Comparison of ENCODE assay signal across 9 cellular contexts in genomic region chr2:130336877-130337734, GRCh38. TPM values are rescaled to one million over a fixed set of nuclear protein-coding genes. Genes with fewer than 3 reads are reported as not detected.
DNase-seq lines count a peak whose midpoint lies in the region; ATAC-seq and TF ChIP-seq lines count a peak whose summit lies in the region.
"Had no signal": no experiment of that assay in that cellular context is flagged by ENCODE, and none has a peak within 500 bp of the region (broad histone marks: within the 10 kb centered on the region; RNA-seq: fewer than 3 reads in every experiment).

No MANE protein-coding gene starts in this region.

- peaks cover 40% of the 10 kb centered on the region for H3K36me3 Mint-ChIP-seq in Calu3 (ENCODE audit: insufficient read depth, unreplicated experiment)
- peaks cover 2% of the 10 kb centered on the region for H3K36me3 Mint-ChIP-seq in IgD-negative memory B cell
- H3K36me3 Mint-ChIP-seq in brain: peaks cover 19% of the 10 kb centered on the region
- peaks cover 33% of the 10 kb centered on the region for H3K36me3 Mint-ChIP-seq in stimulated activated memory B cell treated with anti-CD40 and anti-IgM and Interleukin-4, amounts not matched to agents 10 μg/mL and 1 μg/mL and 100 μg/mL, for 72 hours

- no peaks in the 10 kb centered on the region for H4K20me1 ChIP-seq in SU-DHL-6 (ENCODE audit: low read depth, low read length)
- no peaks in the 10 kb centered on the region for H4K20me1 ChIP-seq in OCI-LY7 (ENCODE audit: insufficient read depth, low read length)

- no peak overlapping the region for H2AFZ ChIP-seq in SU-DHL-6 (ENCODE audit: low read depth, low read length, severe bottlenecking)
- H2AFZ ChIP-seq in OCI-LY7 (ENCODE audit: low read length): no peak overlapping the region

- DNase-seq in Calu3 (peak; percentile 81), hypothalamus (lab: John Stamatoyannopoulos, UW) (peak in 35 of 51 donors; percentile 4 to 75 (median 43)), retinal pigment epithelial cell (ENCODE audit: low read depth) (peak; percentile 48), OCI-LY7 (ENCODE audit: low spot score) (no peak)

- H3K4me1 Mint-ChIP-seq in Calu3 (ENCODE audit: low read depth, unreplicated experiment) (peaks cover 17% of the 10 kb centered on the region), IgD-negative memory B cell (peaks cover 15 to 20% (median 17%) of the 10 kb centered on the region in 3 donors), brain (peaks cover 60% of the 10 kb centered on the region)
- H3K4me1 Mint-ChIP-seq in stimulated activated memory B cell treated with anti-CD40 and anti-IgM and Interleukin-4, amounts not matched to agents 10 μg/mL and 1 μg/mL and 100 μg/mL, for 72 hours: peaks cover 26% of the 10 kb centered on the region

- H3K9me2 ChIP-seq in SU-DHL-6 (replicated peaks; ENCODE audit: insufficient read depth, low read length): no peaks in the 10 kb centered on the region
- no peaks in the 10 kb centered on the region for H3K9me2 ChIP-seq in OCI-LY7 (ENCODE audit: insufficient read depth, low read length)

- ATAC-seq in stimulated activated memory B cell treated with anti-CD40 and anti-IgM and Interleukin-4, amounts not matched to agents 10 μg/mL and 1 μg/mL and 100 μg/mL, for 72 hours: no peak

- no peaks in the 10 kb centered on the region for H3K36me3 ChIP-seq in SU-DHL-6 (ENCODE audit: low read length)
- H3K36me3 ChIP-seq in OCI-LY7 (ENCODE audit: insufficient read depth, low read length): peaks cover 42% of the 10 kb centered on the region

- H3K4me3 Mint-ChIP-seq in Calu3 (ENCODE audit: low read depth, unreplicated experiment) (peak overlapping the region; percentile 67), IgD-negative memory B cell (peak overlapping the region in 3 of 4 donors; percentile 33 to 64 (median 48)), brain (peak overlapping the region; percentile 71 to 87 (median 82))
- no peak overlapping the region for H3K4me3 Mint-ChIP-seq in stimulated activated memory B cell treated with anti-CD40 and anti-IgM and Interleukin-4, amounts not matched to agents 10 μg/mL and 1 μg/mL and 100 μg/mL, for 72 hours

- H3K79me2 ChIP-seq in SU-DHL-6 (ENCODE audit: insufficient read depth, low read length): no peaks in the 10 kb centered on the region
- peaks cover 5% of the 10 kb centered on the region; the same call in 1 of the 2 replicates for H3K79me2 ChIP-seq in OCI-LY7 (ENCODE audit: insufficient read depth, low read depth, low read length)

- no peak overlapping the region for H3K27ac ChIP-seq in SU-DHL-6 (ENCODE audit: low read depth, low read length)
- no peak overlapping the region for H3K27ac ChIP-seq in OCI-LY7 (ENCODE audit: low read depth, low read length, poor library complexity, severe bottlenecking)
- H3K27ac ChIP-seq: KMS-11 had no signal

- no peak overlapping the region for H3K9ac ChIP-seq in SU-DHL-6 (ENCODE audit: low read length)
- H3K9ac ChIP-seq: KMS-11 had no signal

- H3F3A ChIP-seq in SU-DHL-6 (ENCODE audit: insufficient read depth): no peaks in the 10 kb centered on the region

- H3K27me3 ChIP-seq in SU-DHL-6 (ENCODE audit: low read length): no peaks in the 10 kb centered on the region

- POLR2A ChIA-PET in OCI-LY7 (lab: Charles Lee): no interaction called here

- intact Hi-C loops in Calu3 (cut with micrococcal nuclease; ENCODE audit: unreplicated experiment) (no loop called here), OCI-LY7 (cut with micrococcal nuclease; ENCODE audit: unreplicated experiment) (no loop called here)

- no peak for TF ChIP-seq CTCF in Calu3 (IDR thresholded peaks at IDR 0.05; ENCODE audit: unreplicated experiment)
- no peak for TF ChIP-seq CTCF in SU-DHL-6 (IDR thresholded peaks at IDR 0.05; ENCODE audit: insufficient read depth, low read length, poor library complexity, severe bottlenecking)
- TF ChIP-seq CTCF in brain (conservative IDR thresholded peaks at IDR 0.05): no peak
- TF ChIP-seq CTCF in retinal pigment epithelial cell (conservative IDR thresholded peaks at IDR 0.05; ENCODE audit: low read depth, low read length): no peak
- TF ChIP-seq CTCF in OCI-LY7 (conservative IDR thresholded peaks at IDR 0.05; ENCODE audit: low read length): no peak

- BruUV-seq in Calu3 (replicated peaks; lab: Mats Ljungman, UMichigan) (no TSS peak), OCI-LY7 (replicated peaks; lab: Mats Ljungman, UMichigan) (no TSS peak)

- H3K4me1 ChIP-seq in OCI-LY7 (ENCODE audit: insufficient read depth, low read length, poor library complexity, severe bottlenecking): peaks cover 15% of the 10 kb centered on the region

- no peak overlapping the region for H3K4me3 ChIP-seq in SU-DHL-6 (ENCODE audit: insufficient read depth, low read length, poor library complexity, severe bottlenecking)
- peak overlapping the region; percentile 74 for H3K4me3 ChIP-seq in retinal pigment epithelial cell (ENCODE audit: low read length)
- no peak overlapping the region for H3K4me3 ChIP-seq in OCI-LY7 (ENCODE audit: low read depth, low read length, poor library complexity, severe bottlenecking)

- no peaks in the 10 kb centered on the region for H3K9me3 ChIP-seq in SU-DHL-6 (ENCODE audit: insufficient read depth, low read length)
- no peaks in the 10 kb centered on the region for H3K9me3 ChIP-seq in OCI-LY7 (ENCODE audit: low read length)

- H3K27me3 Mint-ChIP-seq in Calu3 (ENCODE audit: unreplicated experiment): peaks cover 17% of the 10 kb centered on the region
- H3K27me3 Mint-ChIP-seq in IgD-negative memory B cell: peaks cover 3% of the 10 kb centered on the region
- H3K27me3 Mint-ChIP-seq in brain: peaks cover 12% of the 10 kb centered on the region
- H3K27me3 Mint-ChIP-seq in stimulated activated memory B cell treated with anti-CD40 and anti-IgM and Interleukin-4, amounts not matched to agents 10 μg/mL and 1 μg/mL and 100 μg/mL, for 72 hours: peaks cover 8% of the 10 kb centered on the region

- H3K4me2 ChIP-seq in SU-DHL-6 (ENCODE audit: low read depth, low read length, poor library complexity, severe bottlenecking) (peak overlapping the region; percentile 15), OCI-LY7 (ENCODE audit: low read length) (no peak overlapping the region)
- H3K4me2 ChIP-seq: KMS-11 had no signal

- peak overlapping the region; percentile 95 for H3K27ac Mint-ChIP-seq in Calu3 (ENCODE audit: unreplicated experiment)
- H3K27ac Mint-ChIP-seq in IgD-negative memory B cell: peak overlapping the region; percentile 85 to 94 (median 93)
- H3K27ac Mint-ChIP-seq in brain: peak overlapping the region; percentile 52 to 93 (median 91)
- H3K27ac Mint-ChIP-seq in stimulated activated memory B cell treated with anti-CD40 and anti-IgM and Interleukin-4, amounts not matched to agents 10 μg/mL and 1 μg/mL and 100 μg/mL, for 72 hours: no peak overlapping the region

- CTCF ChIA-PET in Calu3 (lab: Charles Lee): interaction anchor here (1.3 kb wide), 1 partner anchor 49 kb away, joined by 5 read pairs; no protein-coding TSS in a partner anchor
- CTCF ChIA-PET in OCI-LY7 (lab: Charles Lee; ENCODE audit: unreplicated experiment): no interaction called here

- H3K9me3 Mint-ChIP-seq in Calu3 (ENCODE audit: low read depth, unreplicated experiment): no peaks in the 10 kb centered on the region
- H3K9me3 Mint-ChIP-seq in IgD-negative memory B cell: no peaks in the 10 kb centered on the region
- H3K9me3 Mint-ChIP-seq in brain: peaks cover 2 to 10% (median 6%) of the 10 kb centered on the region in 5 experiments
- H3K9me3 Mint-ChIP-seq in stimulated activated memory B cell treated with anti-CD40 and anti-IgM and Interleukin-4, amounts not matched to agents 10 μg/mL and 1 μg/mL and 100 μg/mL, for 72 hours: no peaks in the 10 kb centered on the region

RNA-seq across cellular contexts. Expression of gene IMP4, which starts 5.6 kb away (rescaled TPM):
- total RNA-seq in Calu3 (2022): 79.6 and 89.4 TPM in 2 replicates
- 102 TPM for polyA plus RNA-seq in IgD-negative memory B cell
- 63.0 TPM for polyA plus RNA-seq in brain (ENCODE audit: insufficient read depth, low read depth, low replicate concordance)
- 265 and 266 TPM in 2 replicates for total RNA-seq in OCI-LY7 (2014; rRNA removed; shearing (Covaris generic))
- total RNA-seq in OCI-LY7 (2022): 314 and 327 TPM in 2 replicates

RNA-seq across cellular contexts. Expression of gene PTPN18, which starts 18.8 kb away (rescaled TPM):
- total RNA-seq in Calu3 (2022): 62.9 and 66.0 TPM in 2 replicates
- 124 TPM for polyA plus RNA-seq in IgD-negative memory B cell
- polyA plus RNA-seq in brain (ENCODE audit: insufficient read depth, low read depth, low replicate concordance): 55.9 TPM
- total RNA-seq in OCI-LY7 (2014; rRNA removed; shearing (Covaris generic)): 96.6 and 107 TPM in 2 replicates
- 309 and 363 TPM in 2 replicates for total RNA-seq in OCI-LY7 (2022)
